15 cellular contexts compared by ENCODE assay signal in the genomic region with DNA sequence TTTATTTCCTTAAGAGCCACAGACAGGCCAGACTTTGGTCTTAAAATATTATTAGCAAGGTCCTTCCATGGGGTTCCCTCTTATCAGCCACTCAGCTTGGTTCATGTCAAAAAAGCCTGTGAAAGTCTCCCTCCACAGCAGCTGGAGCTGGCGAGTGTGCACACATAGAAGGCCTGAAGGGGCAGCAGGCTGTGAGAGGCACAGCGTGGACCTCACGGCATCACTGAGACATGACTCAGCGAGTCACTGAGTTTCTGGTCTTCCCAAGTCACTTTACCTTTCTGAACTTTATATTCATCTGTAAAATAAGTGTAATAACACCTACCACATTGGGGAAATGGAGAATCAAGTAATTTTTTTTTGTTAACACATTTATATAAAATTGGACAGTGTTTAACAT. TPM values are rescaled to one million over a fixed set of nuclear protein-coding genes. Genes with fewer than 3 reads are reported as not detected.
A peak's percentile ranks its signal among the peaks of the same experiment; 100 is the strongest.
DNase-seq lines count a peak whose midpoint lies in the region; ATAC-seq and TF ChIP-seq lines count a peak whose summit lies in the region.
"Had no signal": no experiment of that assay in that cellular context is flagged by ENCODE, and none has a peak within 500 bp of the region (broad histone marks: within the 10 kb centered on the region; RNA-seq: fewer than 3 reads in every experiment).

No MANE protein-coding gene starts in this region.

- no peaks in the 10 kb centered on the region for H3K27me3 ChIP-seq in foreskin keratinocyte
- H3K27me3 ChIP-seq: SJCRH30, tibial artery had no signal

- TF ChIP-seq CTCF in foreskin keratinocyte (conservative IDR thresholded peaks at IDR 0.05) = peak; percentile 15

- no peaks in the 10 kb centered on the region for H3K27me3 Mint-ChIP-seq in activated T-helper 2 cell treated with anti-CD3 and anti-CD28 coated beads, Interferon-gamma antibody, Interleukin-2, Interleukin-4, amounts not matched to agents 10 μg/mL and 5 μg/mL and 100 μg/mL, durations not matched to agents 14 hours and 24 hours and 36 hours (ENCODE audit: low read depth)
- H3K27me3 Mint-ChIP-seq in naive thymus-derived CD8-positive, alpha-beta T cell = no peaks in the 10 kb centered on the region
- H3K27me3 Mint-ChIP-seq: brain had no signal

- ATAC-seq in SK-N-SH treated with all-trans-retinoic acid at 6 μM for 48 hours (peak; percentile 100), foreskin keratinocyte (peak; percentile 91), GM18868 (IDR thresholded peaks at IDR 0.05; ENCODE audit: unreplicated experiment) (no peak)
- no peak for ATAC-seq in naive thymus-derived CD8-positive, alpha-beta T cell

- H3K36me3 Mint-ChIP-seq in activated T-helper 2 cell treated with anti-CD3 and anti-CD28 coated beads, Interferon-gamma antibody, Interleukin-2, Interleukin-4, amounts not matched to agents 10 μg/mL and 5 μg/mL and 100 μg/mL, durations not matched to agents 14 hours and 24 hours and 36 hours (ENCODE audit: low read depth) = peaks cover 49% of the 10 kb centered on the region
- peaks cover 5 to 81% (median 22%) of the 10 kb centered on the region in 3 donors for H3K36me3 Mint-ChIP-seq in naive thymus-derived CD8-positive, alpha-beta T cell

- no peak overlapping the region for H3K27ac ChIP-seq in foreskin keratinocyte
- H3K27ac ChIP-seq: SJCRH30, tibial artery had no signal

- intact Hi-C loops in activated T-helper 2 cell treated with anti-CD3 and anti-CD28 coated beads, Interferon-gamma antibody, Interleukin-2, Interleukin-4, amounts not matched to agents 10 μg/mL and 5 μg/mL and 100 μg/mL, durations not matched to agents 14 hours and 24 hours and 36 hours (cut with micrococcal nuclease) = no loop called here

- no peak overlapping the region for H3K4me3 Mint-ChIP-seq in activated T-helper 2 cell treated with anti-CD3 and anti-CD28 coated beads, Interferon-gamma antibody, Interleukin-2, Interleukin-4, amounts not matched to agents 10 μg/mL and 5 μg/mL and 100 μg/mL, durations not matched to agents 14 hours and 24 hours and 36 hours (ENCODE audit: low read depth)
- peak overlapping the region in 1 of 10 donors; percentile 20 for H3K4me3 Mint-ChIP-seq in naive thymus-derived CD8-positive, alpha-beta T cell
- H3K4me3 Mint-ChIP-seq: brain, nephron had no signal

- peak; percentile 9 for DNase-seq in stimulated activated CD4-positive, alpha-beta T cell treated with anti-CD3 and anti-CD28 coated beads, Interleukin-1b, Interleukin-23, amount 100 ng/mL, for 48 hours
- no peak for DNase-seq in stimulated activated CD4-positive, alpha-beta T cell treated with anti-CD3 and anti-CD28 coated beads, Interleukin-2, amount 100 ng/mL, for 24 hours
- peak in 1 of 2 donors; percentile 34 for DNase-seq in foreskin keratinocyte
- DNase-seq in CD1c-positive myeloid dendritic cell (ENCODE audit: extremely low spot score) = no peak
- no peak for DNase-seq in activated T-helper 2 cell treated with anti-CD3 and anti-CD28 coated beads, Interferon-gamma antibody, Interleukin-2, Interleukin-4, amounts not matched to agents 10 μg/mL and 5 μg/mL and 100 μg/mL, durations not matched to agents 14 hours and 24 hours and 36 hours (ENCODE audit: low spot score)
- DNase-seq in naive thymus-derived CD8-positive, alpha-beta T cell = no peak
- DNase-seq: COR-L47; NCI-H2081 treated with DMSO at 0.1 percent for 48 hours; SJCRH30; stimulated activated CD4-positive, alpha-beta T cell treated with anti-CD3 and anti-CD28 coated beads, Interleukin-4, amount 100 ng/mL, for 4 hours; tibial artery had no signal

- POLR2A ChIA-PET in naive thymus-derived CD8-positive, alpha-beta T cell (lab: Charles Lee) = no interaction called here

- no peaks in the 10 kb centered on the region for H3K9me3 Mint-ChIP-seq in activated T-helper 2 cell treated with anti-CD3 and anti-CD28 coated beads, Interferon-gamma antibody, Interleukin-2, Interleukin-4, amounts not matched to agents 10 μg/mL and 5 μg/mL and 100 μg/mL, durations not matched to agents 14 hours and 24 hours and 36 hours
- no peaks in the 10 kb centered on the region for H3K9me3 Mint-ChIP-seq in naive thymus-derived CD8-positive, alpha-beta T cell
- H3K9me3 Mint-ChIP-seq: brain, nephron had no signal

- no peaks in the 10 kb centered on the region for H3K4me1 ChIP-seq in foreskin keratinocyte
- H3K4me1 ChIP-seq: SJCRH30 had no signal

- H3K27ac Mint-ChIP-seq in activated T-helper 2 cell treated with anti-CD3 and anti-CD28 coated beads, Interferon-gamma antibody, Interleukin-2, Interleukin-4, amounts not matched to agents 10 μg/mL and 5 μg/mL and 100 μg/mL, durations not matched to agents 14 hours and 24 hours and 36 hours = no peak overlapping the region
- H3K27ac Mint-ChIP-seq in naive thymus-derived CD8-positive, alpha-beta T cell = peak overlapping the region in 1 of 10 donors; percentile 47
- H3K27ac Mint-ChIP-seq: brain, nephron had no signal

- peaks cover 3% of the 10 kb centered on the region for H3K4me1 Mint-ChIP-seq in activated T-helper 2 cell treated with anti-CD3 and anti-CD28 coated beads, Interferon-gamma antibody, Interleukin-2, Interleukin-4, amounts not matched to agents 10 μg/mL and 5 μg/mL and 100 μg/mL, durations not matched to agents 14 hours and 24 hours and 36 hours (ENCODE audit: low read depth)
- peaks cover 23 to 59% (median 50%) of the 10 kb centered on the region in 4 donors for H3K4me1 Mint-ChIP-seq in naive thymus-derived CD8-positive, alpha-beta T cell
- H3K4me1 Mint-ChIP-seq: brain, nephron had no signal

TF ChIP-seq in SK-N-SH treated with all-trans-retinoic acid at 6 μM for 48 hours, 23 proteins besides CTCF, POLR2A, EP300 and RAD21 (continues in another document):
- TF ChIP-seq, protein P1, sequence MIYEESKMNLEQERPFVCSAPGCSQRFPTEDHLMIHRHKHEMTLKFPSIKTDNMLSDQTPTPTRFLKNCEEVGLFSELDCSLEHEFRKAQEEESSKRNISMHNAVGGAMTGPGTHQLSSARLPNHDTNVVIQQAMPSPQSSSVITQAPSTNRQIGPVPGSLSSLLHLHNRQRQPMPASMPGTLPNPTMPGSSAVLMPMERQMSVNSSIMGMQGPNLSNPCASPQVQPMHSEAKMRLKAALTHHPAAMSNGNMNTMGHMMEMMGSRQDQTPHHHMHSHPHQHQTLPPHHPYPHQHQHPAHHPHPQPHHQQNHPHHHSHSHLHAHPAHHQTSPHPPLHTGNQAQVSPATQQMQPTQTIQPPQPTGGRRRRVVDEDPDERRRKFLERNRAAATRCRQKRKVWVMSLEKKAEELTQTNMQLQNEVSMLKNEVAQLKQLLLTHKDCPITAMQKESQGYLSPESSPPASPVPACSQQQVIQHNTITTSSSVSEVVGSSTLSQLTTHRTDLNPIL (CRISPR knock-in tag; IDR thresholded peaks at IDR 0.05; ENCODE audit: low read depth) = no peak
- TF ChIP-seq ISL1 (CRISPR knock-in tag; IDR thresholded peaks at IDR 0.05) (no peak), ESRRG (CRISPR knock-in tag; IDR thresholded peaks at IDR 0.05) (no peak), ZFP30 (CRISPR knock-in tag; IDR thresholded peaks at IDR 0.05) (no peak), OSR1 (CRISPR knock-in tag; IDR thresholded peaks at IDR 0.05) (no peak), CSDC2 (CRISPR knock-in tag; IDR thresholded peaks at IDR 0.05) (no peak), ZNF8 (CRISPR knock-in tag; IDR thresholded peaks at IDR 0.05) (no peak), BACH2 (CRISPR knock-in tag; IDR thresholded peaks at IDR 0.05; ENCODE audit: borderline replicate concordance) (no peak), GLIS3 (CRISPR knock-in tag; IDR thresholded peaks at IDR 0.05) (no peak), ZNF565 (CRISPR knock-in tag; conservative IDR thresholded peaks at IDR 0.05; ENCODE audit: low read depth) (no peak), RARB (CRISPR knock-in tag; IDR thresholded peaks at IDR 0.05) (no peak), ZC3H10 (CRISPR knock-in tag; IDR thresholded peaks at IDR 0.05) (no peak), TCF4 (CRISPR knock-in tag; IDR thresholded peaks at IDR 0.05; ENCODE audit: borderline replicate concordance) (no peak)
- TF ChIP-seq, protein P2, sequence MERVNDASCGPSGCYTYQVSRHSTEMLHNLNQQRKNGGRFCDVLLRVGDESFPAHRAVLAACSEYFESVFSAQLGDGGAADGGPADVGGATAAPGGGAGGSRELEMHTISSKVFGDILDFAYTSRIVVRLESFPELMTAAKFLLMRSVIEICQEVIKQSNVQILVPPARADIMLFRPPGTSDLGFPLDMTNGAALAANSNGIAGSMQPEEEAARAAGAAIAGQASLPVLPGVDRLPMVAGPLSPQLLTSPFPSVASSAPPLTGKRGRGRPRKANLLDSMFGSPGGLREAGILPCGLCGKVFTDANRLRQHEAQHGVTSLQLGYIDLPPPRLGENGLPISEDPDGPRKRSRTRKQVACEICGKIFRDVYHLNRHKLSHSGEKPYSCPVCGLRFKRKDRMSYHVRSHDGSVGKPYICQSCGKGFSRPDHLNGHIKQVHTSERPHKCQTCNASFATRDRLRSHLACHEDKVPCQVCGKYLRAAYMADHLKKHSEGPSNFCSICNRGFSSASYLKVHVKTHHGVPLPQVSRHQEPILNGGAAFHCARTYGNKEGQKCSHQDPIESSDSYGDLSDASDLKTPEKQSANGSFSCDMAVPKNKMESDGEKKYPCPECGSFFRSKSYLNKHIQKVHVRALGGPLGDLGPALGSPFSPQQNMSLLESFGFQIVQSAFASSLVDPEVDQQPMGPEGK (CRISPR knock-in tag; IDR thresholded peaks at IDR 0.05; ENCODE audit: borderline replicate concordance) = no peak

RNA-seq across cellular contexts. Expression of gene TAF3, which starts 8.7 kb away (rescaled TPM):
- total RNA-seq in foreskin keratinocyte = 5.1 and 5.8 TPM in 2 replicates
- 2.6 and 3.3 TPM in 2 replicates for polyA plus RNA-seq in foreskin keratinocyte
- 17.4 and 17.9 TPM in 2 replicates for total RNA-seq in activated T-helper 2 cell treated with anti-CD3 and anti-CD28 coated beads, Interferon-gamma antibody, Interleukin-2, Interleukin-4, amounts not matched to agents 10 μg/mL and 5 μg/mL and 100 μg/mL, durations not matched to agents 14 hours and 24 hours and 36 hours
- 10 to 100 TPM; 24.4 to 24.6 TPM for total RNA-seq in naive thymus-derived CD8-positive, alpha-beta T cell
- 10 to 100 TPM in 2 of 3 donors, 1 to 10 TPM in 1; 6.8 to 16.4 (median 11.0) TPM for polyA plus RNA-seq in naive thymus-derived CD8-positive, alpha-beta T cell

RNA-seq across cellular contexts. Expression of gene ATP5F1C, which starts 39.0 kb away (rescaled TPM):
- total RNA-seq in foreskin keratinocyte = 286 and 291 TPM in 2 replicates
- polyA plus RNA-seq in foreskin keratinocyte = 257 and 281 TPM in 2 replicates
- 354 and 403 TPM in 2 replicates for total RNA-seq in activated T-helper 2 cell treated with anti-CD3 and anti-CD28 coated beads, Interferon-gamma antibody, Interleukin-2, Interleukin-4, amounts not matched to agents 10 μg/mL and 5 μg/mL and 100 μg/mL, durations not matched to agents 14 hours and 24 hours and 36 hours
- total RNA-seq in naive thymus-derived CD8-positive, alpha-beta T cell = 100 to 1,000 TPM; 159 to 167 TPM
- polyA plus RNA-seq in naive thymus-derived CD8-positive, alpha-beta T cell = 100 to 1,000 TPM; 338 to 486 (median 458) TPM

RNA-seq across cellular contexts. Expression of gene KIN, which starts 39.2 kb away (rescaled TPM):
- total RNA-seq in foreskin keratinocyte = 9.5 and 11.5 TPM in 2 replicates
- polyA plus RNA-seq in foreskin keratinocyte = 12.9 and 15.3 TPM in 2 replicates
- total RNA-seq in activated T-helper 2 cell treated with anti-CD3 and anti-CD28 coated beads, Interferon-gamma antibody, Interleukin-2, Interleukin-4, amounts not matched to agents 10 μg/mL and 5 μg/mL and 100 μg/mL, durations not matched to agents 14 hours and 24 hours and 36 hours = 9.8 and 12.0 TPM in 2 replicates
- total RNA-seq in naive thymus-derived CD8-positive, alpha-beta T cell = 10 to 100 TPM; 14.3 to 18.1 TPM
- polyA plus RNA-seq in naive thymus-derived CD8-positive, alpha-beta T cell = 1 to 10 TPM; 3.2 to 5.6 (median 3.5) TPM

Comparison
In these comparisons a context has a peak if more than half of its experiments do, and no peak if none do; other contexts are left out.
1. ATAC-seq: peak in SK-N-SH treated with all-trans-retinoic acid at 6 μM for 48 hours (single experiment) and foreskin keratinocyte (single experiment); none in GM18868 (single experiment) and naive thymus-derived CD8-positive, alpha-beta T cell (0 of 2).